21 cellular contexts compared by ENCODE assay signal in the genomic region with DNA sequence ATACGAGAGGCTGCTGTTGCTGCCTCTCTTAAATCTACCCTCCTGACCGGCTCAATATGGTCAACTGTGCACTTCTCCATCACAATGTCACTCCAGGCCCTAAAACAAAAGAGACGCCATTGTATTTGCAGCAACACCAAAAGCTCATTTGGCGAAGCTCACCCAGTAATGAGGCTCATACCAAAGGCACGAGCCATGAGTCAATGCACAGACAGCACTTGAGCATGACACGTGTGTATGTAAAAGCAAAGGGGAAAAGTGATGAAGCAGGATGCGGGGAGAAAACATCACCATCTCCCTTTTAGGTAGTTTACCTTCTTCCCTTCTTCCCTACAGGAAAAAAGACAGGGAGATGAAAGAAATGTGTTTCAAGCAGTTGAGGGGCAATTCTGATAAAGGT.
DNase-seq lines count a peak whose midpoint lies in the region; ATAC-seq, FAIRE-seq and TF ChIP-seq lines count a peak whose summit lies in the region.
"Had no signal": no experiment of that assay in that cellular context is flagged by ENCODE, and none has a peak within 500 bp of the region (broad histone marks: within the 10 kb centered on the region; RNA-seq: fewer than 3 reads in every experiment).

No MANE protein-coding gene starts in this region.

- no peaks in the 10 kb centered on the region for H3K9me3 ChIP-seq in mammary epithelial cell (replicated peaks; ENCODE audit: insufficient read depth, low read length)
- H3K9me3 ChIP-seq: BLaER1 treated with 17β-estradiol and CSF1 and Interleukin-3, amounts not matched to agents 10 nM and 100 nM had no signal

- no peak overlapping the region for H3K27ac ChIP-seq in mammary epithelial cell (ENCODE audit: insufficient read depth, low read depth, low read length)
- H3K27ac ChIP-seq: BLaER1 treated with 17β-estradiol and CSF1 and Interleukin-3, amounts not matched to agents 10 nM and 100 nM; HL-60 had no signal

- ATAC-seq in activated naive CD8-positive, alpha-beta T cell treated with anti-CD3 and anti-CD28 coated beads, Interleukin-2, amount 50 U/mL, for 24 hours = peak; percentile 48

- CTCF ChIA-PET in mammary epithelial cell (lab: Charles Lee; ENCODE audit: low non-redundant PET) = no interaction called here
- CTCF ChIA-PET in MCF 10A (lab: Yijun Ruan, JAX) = no interaction called here

- H3K27ac Mint-ChIP-seq in MCF 10A (ENCODE audit: low read depth, unreplicated experiment) = no peak overlapping the region
- H3K27ac Mint-ChIP-seq in activated naive CD8-positive, alpha-beta T cell treated with anti-CD3 and anti-CD28 coated beads, Interleukin-2, amount 50 U/mL, for 24 hours = no peak overlapping the region
- H3K27ac Mint-ChIP-seq: progenitor cell of endocrine pancreas had no signal

- H3K36me3 ChIP-seq in mammary epithelial cell (ENCODE audit: insufficient read depth, low read length) = no peaks in the 10 kb centered on the region

- no peaks in the 10 kb centered on the region for H3K9me3 Mint-ChIP-seq in MCF 10A (ENCODE audit: unreplicated experiment)
- H3K9me3 Mint-ChIP-seq in activated naive CD8-positive, alpha-beta T cell treated with anti-CD3 and anti-CD28 coated beads, Interleukin-2, amount 50 U/mL, for 24 hours = no peaks in the 10 kb centered on the region
- H3K9me3 Mint-ChIP-seq: central memory CD8-positive, alpha-beta T cell; IgD-negative memory B cell; neural crest cell had no signal

- no peaks in the 10 kb centered on the region for H3K36me3 Mint-ChIP-seq in MCF 10A (ENCODE audit: insufficient read depth, unreplicated experiment)
- peaks cover 39% of the 10 kb centered on the region for H3K36me3 Mint-ChIP-seq in activated naive CD8-positive, alpha-beta T cell treated with anti-CD3 and anti-CD28 coated beads, Interleukin-2, amount 50 U/mL, for 24 hours (ENCODE audit: low read depth)

- TF ChIP-seq CTCF in mammary epithelial cell (conservative IDR thresholded peaks at IDR 0.05 in 1 of 2, IDR thresholded peaks at IDR 0.05 in 1 of 2; ENCODE audit: extremely low read depth in 1 of 2, insufficient read depth in 1 of 2, low read depth in 1 of 2, low read length in 2 of 2) (no peak), MCF 10A (IDR thresholded peaks at IDR 0.05; ENCODE audit: unreplicated experiment) (no peak)

- intact Hi-C loops in mammary epithelial cell (cut with micrococcal nuclease) = no loop called here
- intact Hi-C loops in MCF 10A (cut with micrococcal nuclease) = no loop called here
- intact Hi-C loops in posterior vena cava (cut with DNase I) = no loop called here

- H3K27me3 Mint-ChIP-seq in MCF 10A (ENCODE audit: insufficient read depth, unreplicated experiment) = no peaks in the 10 kb centered on the region
- no peaks in the 10 kb centered on the region for H3K27me3 Mint-ChIP-seq in activated naive CD8-positive, alpha-beta T cell treated with anti-CD3 and anti-CD28 coated beads, Interleukin-2, amount 50 U/mL, for 24 hours
- H3K27me3 Mint-ChIP-seq: central memory CD8-positive, alpha-beta T cell; IgD-negative memory B cell had no signal

- FAIRE-seq in frontal cortex (lab: Jason Lieb, UNC) = no peak
- FAIRE-seq: GM19239 had no signal

- WGBS in mammary epithelial cell (ENCODE audit: low coverage, missing lambda C conversion rate) = 90% methylated on average over 7 of the region's 7 CpGs

- H3K4me2 ChIP-seq in mammary epithelial cell (ENCODE audit: insufficient read depth, low read depth, low read length) = no peak overlapping the region

- DNase-seq in mammary epithelial cell = peak; percentile 3
- no peak for DNase-seq in MCF 10A (ENCODE audit: unreplicated experiment)
- no peak for DNase-seq in activated naive CD8-positive, alpha-beta T cell treated with anti-CD3 and anti-CD28 coated beads, Interleukin-2, amount 50 U/mL, for 24 hours
- DNase-seq in iris pigment epithelial cell (ENCODE audit: low read depth) = peak; percentile 30
- DNase-seq in posterior vena cava (ENCODE audit: low spot score) = no peak
- no peak for DNase-seq in frontal cortex (ENCODE audit: low spot score in 2 of 2)
- no peak for DNase-seq in epidermal melanocyte (ENCODE audit: insufficient read length, low spot score)
- DNase-seq in NK-92 (lab: John Stamatoyannopoulos, UW; ENCODE audit: unreplicated experiment) = no peak
- DNase-seq: activated CD4-positive, CD25-positive, alpha-beta regulatory T cell treated with anti-CD3 and anti-CD28 coated beads, Interleukin-2, amount 50 U/mL, for 72 hours; GDM1; NCI-H146; NCI-H2171; NCI-H526; stimulated activated CD4-positive, alpha-beta T cell treated with anti-CD3 and anti-CD28 coated beads, Interleukin-2, amount 100 ng/mL, for 24 hours had no signal

- H4K20me1 ChIP-seq in mammary epithelial cell (ENCODE audit: insufficient read depth, low read length) = no peaks in the 10 kb centered on the region

- no peaks in the 10 kb centered on the region for H3K27me3 ChIP-seq in mammary epithelial cell (ENCODE audit: insufficient read depth, low read length)
- H3K27me3 ChIP-seq: BLaER1 treated with 17β-estradiol and CSF1 and Interleukin-3, amounts not matched to agents 10 nM and 100 nM had no signal

- BruUV-seq in mammary epithelial cell (replicated peaks; lab: Mats Ljungman, UMichigan) = no TSS peak
- no TSS peak for BruUV-seq in MCF 10A (replicated peaks; lab: Mats Ljungman, UMichigan)

- no peaks in the 10 kb centered on the region for H3K4me1 ChIP-seq in mammary epithelial cell (ENCODE audit: insufficient read depth, low read length)

- dilution Hi-C loops in mammary epithelial cell (cut with HindIII; ENCODE audit: low sequenced_read_pairs) = no loop called here

- no peaks in the 10 kb centered on the region for H3K79me2 ChIP-seq in mammary epithelial cell (ENCODE audit: insufficient read depth, low read length)

- H3K4me1 Mint-ChIP-seq in MCF 10A (ENCODE audit: insufficient read depth, unreplicated experiment) = no peaks in the 10 kb centered on the region
- H3K4me1 Mint-ChIP-seq in activated naive CD8-positive, alpha-beta T cell treated with anti-CD3 and anti-CD28 coated beads, Interleukin-2, amount 50 U/mL, for 24 hours = peaks cover 71% of the 10 kb centered on the region

- in situ Hi-C loops in mammary epithelial cell (cut with MboI; ENCODE audit: low sequenced_read_pairs in 2 of 2) = no loop called here

- no peak overlapping the region for H3K4me3 Mint-ChIP-seq in MCF 10A (ENCODE audit: unreplicated experiment)
- no peak overlapping the region for H3K4me3 Mint-ChIP-seq in activated naive CD8-positive, alpha-beta T cell treated with anti-CD3 and anti-CD28 coated beads, Interleukin-2, amount 50 U/mL, for 24 hours
- H3K4me3 Mint-ChIP-seq: central memory CD8-positive, alpha-beta T cell; IgD-negative memory B cell; neural crest cell had no signal

- H3K9ac ChIP-seq in mammary epithelial cell (ENCODE audit: insufficient read depth, low read length) = no peak overlapping the region
- H3K9ac ChIP-seq: BLaER1 treated with 17β-estradiol and CSF1 and Interleukin-3, amounts not matched to agents 10 nM and 100 nM had no signal

- POLR2A ChIA-PET in MCF 10A (lab: Yijun Ruan, JAX) = no interaction called here

- H3K4me3 ChIP-seq in mammary epithelial cell (replicated peaks in 1 of 3; ENCODE audit: insufficient read depth in 1 of 3, low read depth in 2 of 3, low read length in 3 of 3) = no peak overlapping the region
- H3K4me3 ChIP-seq: BLaER1 treated with 17β-estradiol and CSF1 and Interleukin-3, amounts not matched to agents 10 nM and 100 nM had no signal

- H2AFZ ChIP-seq in mammary epithelial cell (ENCODE audit: low read depth, low read length) = no peak overlapping the region

Comparison
In these comparisons a context has a peak if more than half of its experiments do, and no peak if none do; other contexts are left out.
1. DNase-seq: peak in mammary epithelial cell (single experiment) and iris pigment epithelial cell (single experiment); none in MCF 10A (single experiment), activated naive CD8-positive, alpha-beta T cell treated with anti-CD3 and anti-CD28 coated beads, Interleukin-2, amount 50 U/mL, for 24 hours (single experiment), posterior vena cava (single experiment), frontal cortex (0 of 2), epidermal melanocyte (single experiment) and NK-92 (single experiment).